In the genomic region with DNA sequence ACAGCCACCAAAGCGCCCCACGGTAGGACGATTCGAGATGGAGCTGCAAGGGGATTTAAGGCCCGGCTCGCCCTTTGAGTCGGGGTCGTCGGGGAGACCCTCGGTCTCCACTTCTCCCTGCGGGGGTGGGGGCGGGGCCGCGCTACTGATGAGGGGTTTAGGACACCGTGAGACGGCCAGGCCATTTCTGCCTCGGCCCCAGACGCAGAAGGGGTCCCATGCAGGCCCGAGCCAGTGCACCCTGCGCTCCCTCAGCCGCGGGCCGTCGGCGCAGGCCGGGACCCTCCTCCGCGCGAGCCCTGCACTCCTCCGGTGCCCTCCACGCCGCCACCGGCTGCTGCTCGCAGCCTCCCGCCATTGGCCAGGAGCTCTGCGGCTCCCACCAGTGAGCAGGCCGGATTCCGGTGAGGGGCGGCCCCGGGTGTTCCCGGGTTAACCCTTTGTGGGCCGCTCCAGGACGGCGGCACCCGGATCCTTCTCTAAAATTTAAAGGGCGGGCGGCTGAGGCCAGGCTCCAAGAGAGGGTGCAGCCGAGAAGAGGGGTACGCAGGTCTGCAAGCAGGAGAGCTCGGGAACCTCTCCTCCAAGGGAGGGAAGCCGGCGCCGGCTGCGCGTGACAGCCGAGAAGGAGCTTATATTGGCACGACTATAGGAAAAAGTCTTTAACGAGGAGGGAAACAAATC, we compare ENCODE assay signal across 8 cellular contexts. TPM values are rescaled to one million over a fixed set of nuclear protein-coding genes. Genes with fewer than 3 reads are reported as not detected.
A peak's percentile ranks its signal among the peaks of the same experiment; 100 is the strongest.
DNase-seq lines count a peak whose midpoint lies in the region; ATAC-seq and TF ChIP-seq lines count a peak whose summit lies in the region.

No MANE protein-coding gene starts in this region.

- H3K9ac ChIP-seq in BLaER1: peak overlapping the region; percentile 49; the same call in 1 of the 2 replicates

- peaks cover 8% of the 10 kb centered on the region for H3K27me3 ChIP-seq in BLaER1

- H3K27ac ChIP-seq in BLaER1: no peak overlapping the region

- H3K4me1 Mint-ChIP-seq in chondrocyte (ENCODE audit: low read depth): peaks cover 89% of the 10 kb centered on the region

- peak overlapping the region; percentile 94 for H3K4me2 ChIP-seq in BLaER1

- peak overlapping the region; percentile 78 for H3K4me3 Mint-ChIP-seq in chondrocyte (ENCODE audit: unreplicated experiment)

- TF ChIP-seq CTCF in chondrocyte (IDR thresholded peaks at IDR 0.05): peak; percentile 20

- no peaks in the 10 kb centered on the region for H3K9me3 Mint-ChIP-seq in chondrocyte (ENCODE audit: low read depth)

- peaks cover 10% of the 10 kb centered on the region for H3K36me3 Mint-ChIP-seq in chondrocyte (ENCODE audit: low read depth)

- H3K27me3 Mint-ChIP-seq in chondrocyte (ENCODE audit: low read depth): no peaks in the 10 kb centered on the region

- DNase-seq in NCI-H2081 (lab: John Stamatoyannopoulos, UW) (peak; percentile 78 to 86), chondrocyte (ENCODE audit: low spot score) (no peak), left colon (peak in 1 of 2 donors; percentile 72)
- DNase-seq in activated CD4-positive, alpha-beta T cell treated with anti-CD3 and anti-CD28 coated beads for 48 hours: peak; percentile 80
- DNase-seq in stimulated activated CD4-positive, alpha-beta T cell treated with anti-CD3 and anti-CD28 coated beads, Interleukin-1b, Interleukin-23, amount 100 ng/mL, for 48 hours: peak; percentile 72

- peaks cover 12% of the 10 kb centered on the region for H3K4me1 ChIP-seq in BLaER1

- no peaks in the 10 kb centered on the region for H3K36me3 ChIP-seq in BLaER1

- H3K4me3 ChIP-seq in BLaER1: peak overlapping the region; percentile 63

- peak overlapping the region; percentile 97 for H3K27ac Mint-ChIP-seq in chondrocyte (ENCODE audit: unreplicated experiment)

- peak; percentile 86 for ATAC-seq in GM21390 (IDR thresholded peaks at IDR 0.05; ENCODE audit: unreplicated experiment)
- peak; percentile 82 for ATAC-seq in left colon
- ATAC-seq in HG02571 (IDR thresholded peaks at IDR 0.05; ENCODE audit: unreplicated experiment): no peak

- intact Hi-C loops in left colon (cut with DNase I, micrococcal nuclease): no loop called here

- no peaks in the 10 kb centered on the region for H4K20me1 ChIP-seq in BLaER1

- H3K9me3 ChIP-seq in BLaER1: no peaks in the 10 kb centered on the region

RNA-seq across cellular contexts. Expression of gene CREB3L1, which starts 18.0 kb away (rescaled TPM):
- total RNA-seq in chondrocyte: 83.1 to 192 TPM (median 190 TPM) in 3 replicates
- total RNA-seq in left colon: 100 to 1,000 TPM; 118 to 200 TPM

RNA-seq across cellular contexts. Expression of gene DGKZ, which starts 51.8 kb away (rescaled TPM):
- total RNA-seq in chondrocyte (41.9 to 47.4 TPM (median 46.8 TPM) in 3 replicates), left colon (10 to 100 TPM; 44.9 to 47.9 TPM)
